18 cellular contexts compared by ENCODE assay signal in genomic region chr10:1963341-1963740, GRCh38.
DNase-seq lines count a peak whose midpoint lies in the region; ATAC-seq and TF ChIP-seq lines count a peak whose summit lies in the region.
"Had no signal": no experiment of that assay in that cellular context is flagged by ENCODE, and none has a peak within 500 bp of the region (broad histone marks: within the 10 kb centered on the region; RNA-seq: fewer than 3 reads in every experiment).

No MANE protein-coding gene starts in this region.

- no peaks in the 10 kb centered on the region for H4K20me1 ChIP-seq in IMR-90 (ENCODE audit: insufficient read depth, low read length)

- H3K18ac ChIP-seq in IMR-90 (ENCODE audit: low read depth, low read length) (no peak overlapping the region), neuronal stem cell (ENCODE audit: low read length) (no peak overlapping the region)

- H2BK5ac ChIP-seq in IMR-90 (ENCODE audit: low read depth, low read length, poor library complexity, severe bottlenecking) (no peak overlapping the region), neuronal stem cell (ENCODE audit: low read length) (no peak overlapping the region)

- H3K4me1 ChIP-seq in IMR-90 (ENCODE audit: control insufficient read depth, insufficient read depth, low read length) (no peaks in the 10 kb centered on the region), neuronal stem cell (ENCODE audit: control insufficient read depth in 2 of 2, insufficient read depth in 1 of 2, low read depth in 1 of 2, low read length in 2 of 2) (no peaks in the 10 kb centered on the region)
- H3K4me1 ChIP-seq: Caco-2 had no signal

- H3K9ac ChIP-seq in IMR-90 (ENCODE audit: low read depth, low read length) (no peak overlapping the region), neuronal stem cell (ENCODE audit: low read depth, low read length, poor library complexity) (no peak overlapping the region)

- dilution Hi-C loops in IMR-90 (cut with HindIII; ENCODE audit: low sequenced_read_pairs, unreplicated experiment): no loop called here

- peaks cover 26% of the 10 kb centered on the region for H3K9me3 ChIP-seq in IMR-90 (ENCODE audit: control insufficient read depth, insufficient read depth, low read length)
- H3K9me3 ChIP-seq in neuronal stem cell (replicated peaks in 1 of 2; ENCODE audit: control insufficient read depth in 2 of 2, insufficient read depth in 1 of 2, low read depth in 1 of 2, low read length in 2 of 2): no peaks in the 10 kb centered on the region
- H3K9me3 ChIP-seq: Caco-2 had no signal

- no peak overlapping the region for H3K23ac ChIP-seq in IMR-90 (ENCODE audit: low read depth, low read length)
- H3K23ac ChIP-seq in neuronal stem cell (ENCODE audit: low read depth, low read length, poor library complexity): no peak overlapping the region

- H3K14ac ChIP-seq in IMR-90 (replicated peaks; ENCODE audit: low read depth, low read length): no peak overlapping the region
- peak overlapping the region; percentile 4 for H3K14ac ChIP-seq in neuronal stem cell (ENCODE audit: low read length)

- H2AK9ac ChIP-seq in IMR-90 (replicated peaks; ENCODE audit: low read depth, low read length, poor library complexity): no peak overlapping the region

- WGBS in IMR-90 (ENCODE audit: extremely low coverage in 2 of 2, insufficient read length in 1 of 2), 2 experiments: 75% methylated on average over 7 of the region's 22 CpGs; no CpG with 5 or more reads in 1 of the 2 experiments
- WGBS in neuronal stem cell (ENCODE audit: extremely low coverage in 2 of 2, insufficient read length in 2 of 2, insufficient replicate concordance in 1 of 2), 2 donors: no CpG with 5 or more reads among the region's 22 CpGs

- H2AFZ ChIP-seq in IMR-90 (replicated peaks; ENCODE audit: low read length, poor library complexity) (peak overlapping the region; percentile 4), neuronal stem cell (ENCODE audit: low read length) (no peak overlapping the region)
- H2AFZ ChIP-seq: GM23338 had no signal

- TF ChIP-seq CTCF in IMR-90 (conservative IDR thresholded peaks at IDR 0.05; ENCODE audit: low read depth, low read length): no peak

- H2AK5ac ChIP-seq in IMR-90 (ENCODE audit: low read depth, low read length) (no peak overlapping the region), neuronal stem cell (ENCODE audit: low read depth, low read length) (no peak overlapping the region)

- H4K8ac ChIP-seq in IMR-90 (ENCODE audit: low read depth in 2 of 2, low read length in 2 of 2): no peak overlapping the region
- H4K8ac ChIP-seq in neuronal stem cell (ENCODE audit: low read depth, low read length): no peak overlapping the region

- H3K4me2 ChIP-seq in IMR-90 (ENCODE audit: low read depth, low read length) (no peak overlapping the region), neuronal stem cell (ENCODE audit: insufficient read depth, low read length, poor library complexity, severe bottlenecking) (no peak overlapping the region)
- H3K4me2 ChIP-seq: GM23338 had no signal

- H3K9me1 ChIP-seq in IMR-90 (ENCODE audit: insufficient read depth, low read length): no peaks in the 10 kb centered on the region

- in situ Hi-C loops in IMR-90 (cut with MboI; ENCODE audit: low sequenced_read_pairs): no loop called here

- H2BK120ac ChIP-seq in IMR-90 (ENCODE audit: low read depth, low read length) (no peak overlapping the region), neuronal stem cell (ENCODE audit: low read depth, low read length) (no peak overlapping the region)

- CTCF ChIA-PET in IMR-90 (lab: Yijun Ruan, JAX): no interaction called here

- H3K4ac ChIP-seq in IMR-90 (ENCODE audit: low read depth, low read length) (no peak overlapping the region), neuronal stem cell (ENCODE audit: low read length) (no peak overlapping the region)

- no peak overlapping the region for H2BK20ac ChIP-seq in IMR-90 (ENCODE audit: low read depth, low read length)

- no peaks in the 10 kb centered on the region for H3K36me3 ChIP-seq in IMR-90 (ENCODE audit: control insufficient read depth, insufficient read depth, low read length)
- no peaks in the 10 kb centered on the region for H3K36me3 ChIP-seq in neuronal stem cell (replicated peaks in 1 of 2; ENCODE audit: control insufficient read depth in 2 of 2, insufficient read depth in 2 of 2, low read length in 2 of 2)

- no peak overlapping the region for H4K5ac ChIP-seq in IMR-90 (ENCODE audit: low read depth, low read length)

- no peak overlapping the region for H2BK12ac ChIP-seq in neuronal stem cell (ENCODE audit: low read length)

- H3K4me3 ChIP-seq in IMR-90 (ENCODE audit: insufficient read depth, low read depth, low read length) (no peak overlapping the region), neuronal stem cell (ENCODE audit: low read length in 2 of 2) (no peak overlapping the region)
- H3K4me3 ChIP-seq: GM12878, GM23338 had no signal

- DNase-seq in IMR-90: no peak
- DNase-seq in NOMO-1 (lab: John Stamatoyannopoulos, UW; ENCODE audit: unreplicated experiment in 2 of 2): peak; percentile 12 to 60
- DNase-seq in RPMI8226: peak; percentile 9
- DNase-seq in neuronal stem cell (ENCODE audit: low spot score): no peak
- no peak for DNase-seq in SIG-M5 (lab: John Stamatoyannopoulos, UW)
- no peak for DNase-seq in dermis blood vessel endothelial cell
- DNase-seq: C1 segment of cervical spinal cord; Caco-2; CD4-positive, alpha-beta memory T cell; DMS153; DND-41; EL; GDM1; H9 had no signal

- H4K91ac ChIP-seq in IMR-90 (ENCODE audit: insufficient read depth, low read depth, low read length): no peak overlapping the region
- no peak overlapping the region for H4K91ac ChIP-seq in neuronal stem cell (ENCODE audit: low read depth, low read length, poor library complexity)

- no peak for ATAC-seq in IMR-90 (ENCODE audit: low read depth)
- no peak for ATAC-seq in GM19324 (IDR thresholded peaks at IDR 0.05; ENCODE audit: low FRiP score, unreplicated experiment)
- ATAC-seq: GM12878, GM23338, HCT116 had no signal

- TF ChIP-seq POLR2A in IMR-90 (IDR thresholded peaks at IDR 0.05; ENCODE audit: low read depth, low read length): no peak

- H3K79me1 ChIP-seq in IMR-90 (ENCODE audit: low read depth in 1 of 2, low read length in 2 of 2): no peaks in the 10 kb centered on the region
- no peaks in the 10 kb centered on the region for H3K79me1 ChIP-seq in neuronal stem cell (ENCODE audit: low read depth, low read length)

- BruUV-seq in IMR-90 (replicated peaks; lab: Mats Ljungman, UMichigan): no TSS peak

- intact Hi-C loops in IMR-90 (cut with micrococcal nuclease): no loop called here

- POLR2A ChIA-PET in IMR-90 (lab: Charles Lee; ENCODE audit: unreplicated experiment): no interaction called here

- no peak overlapping the region for H3K56ac ChIP-seq in IMR-90 (ENCODE audit: extremely low read depth, insufficient read depth, low read length)

- H3K27ac ChIP-seq in IMR-90 (ENCODE audit: insufficient read depth, low read length) (no peak overlapping the region), neuronal stem cell (replicated peaks; ENCODE audit: low read length) (no peak overlapping the region)

- TF ChIP-seq RAD21 in IMR-90 (IDR thresholded peaks at IDR 0.05; ENCODE audit: low read length): no peak

- no peak overlapping the region for H2BK15ac ChIP-seq in IMR-90 (ENCODE audit: low read depth, low read length)
- H2BK15ac ChIP-seq in neuronal stem cell (ENCODE audit: low read length): no peak overlapping the region

- H3K27me3 ChIP-seq in IMR-90 (ENCODE audit: control insufficient read depth, insufficient read depth, low read length) (no peaks in the 10 kb centered on the region), neuronal stem cell (ENCODE audit: control insufficient read depth in 3 of 3, insufficient read depth in 3 of 3, low read depth in 1 of 3, low read length in 3 of 3) (no peaks in the 10 kb centered on the region)

TF ChIP-seq in IMR-90, 13 proteins besides CTCF, POLR2A, EP300 and RAD21:
- TF ChIP-seq BHLHE40 (IDR thresholded peaks at IDR 0.05; ENCODE audit: low read depth, low read length) (no peak), ELK1 (IDR thresholded peaks at IDR 0.05; ENCODE audit: borderline replicate concordance, low read depth, low read length) (no peak), RFX5 (IDR thresholded peaks at IDR 0.05; ENCODE audit: low read depth, low read length) (no peak), CEBPB (IDR thresholded peaks at IDR 0.05; ENCODE audit: low read depth, low read length) (no peak), RCOR1 (IDR thresholded peaks at IDR 0.05; ENCODE audit: insufficient replicate concordance, low read length) (no peak)

Comparison
In these comparisons a context has a peak if more than half of its experiments do, and no peak if none do; other contexts are left out.
1. DNase-seq: peak in NOMO-1 (2 of 2) and RPMI8226 (single experiment); none in IMR-90 (single experiment), neuronal stem cell (single experiment), SIG-M5 (single experiment) and dermis blood vessel endothelial cell (single experiment).